ENCODE assay signal across 16 cellular contexts in genomic region chr12:80282761-80283160, GRCh38.
"Had no signal": no experiment of that assay in that cellular context is flagged by ENCODE, and none has a peak within 500 bp of the region (broad histone marks: within the 10 kb centered on the region; RNA-seq: fewer than 3 reads in every experiment).

No MANE protein-coding gene starts in this region.

- H3K79me2 ChIP-seq: parathyroid adenoma had no signal

- DNase-seq: activated CD4-positive, alpha-beta T cell treated with anti-CD3 and anti-CD28 coated beads, Interleukin-2, amount 10 ng/mL, durations not matched to agents 24 days and 14 days; activated CD8-positive, alpha-beta memory T cell treated with anti-CD3 and anti-CD28 coated beads, Interleukin-2, amount 50 U/mL, for 48 hours; activated CD8-positive, alpha-beta T cell treated with anti-CD3 and anti-CD28 coated beads, Interleukin-2, amount 10 ng/mL, durations not matched to agents 7 days and 5 days; activated gamma-delta T cell; activated T-cell treated with anti-CD3 and anti-CD28 coated beads, Interleukin-2, amount 50 U/mL, for 72 hours; cerebellar nuclear complex; islet precursor cell; naive thymus-derived CD4-positive, alpha-beta T cell; stimulated activated CD4-positive, alpha-beta T cell treated with anti-CD3 and anti-CD28 coated beads, Interleukin-4, amount 100 ng/mL, for 1 hour; stimulated activated naive B cell treated with anti-CD40 and anti-IgM and Interleukin-4, amounts not matched to agents 10 μg/mL and 1 μg/mL and 100 μg/mL, for 72 hours; substantia nigra; T-helper 17 cell; uterus had no signal

- H3K36me3 ChIP-seq: neutrophil, tibial nerve, uterus had no signal

- H3K4me3 ChIP-seq: tibial nerve, uterus had no signal

- H2AFZ ChIP-seq: parathyroid adenoma had no signal

- H3K27me3 ChIP-seq: neutrophil, tibial nerve, uterus had no signal

- H3K9ac ChIP-seq: parathyroid adenoma had no signal

- H3K27ac ChIP-seq: neutrophil, parathyroid adenoma, tibial nerve, uterus had no signal

- H3K4me1 ChIP-seq: parathyroid adenoma, tibial nerve, uterus had no signal

- H3K9me3 ChIP-seq: neutrophil, uterus had no signal
